Comparison of ENCODE assay signal across 24 cellular contexts in the genomic region with DNA sequence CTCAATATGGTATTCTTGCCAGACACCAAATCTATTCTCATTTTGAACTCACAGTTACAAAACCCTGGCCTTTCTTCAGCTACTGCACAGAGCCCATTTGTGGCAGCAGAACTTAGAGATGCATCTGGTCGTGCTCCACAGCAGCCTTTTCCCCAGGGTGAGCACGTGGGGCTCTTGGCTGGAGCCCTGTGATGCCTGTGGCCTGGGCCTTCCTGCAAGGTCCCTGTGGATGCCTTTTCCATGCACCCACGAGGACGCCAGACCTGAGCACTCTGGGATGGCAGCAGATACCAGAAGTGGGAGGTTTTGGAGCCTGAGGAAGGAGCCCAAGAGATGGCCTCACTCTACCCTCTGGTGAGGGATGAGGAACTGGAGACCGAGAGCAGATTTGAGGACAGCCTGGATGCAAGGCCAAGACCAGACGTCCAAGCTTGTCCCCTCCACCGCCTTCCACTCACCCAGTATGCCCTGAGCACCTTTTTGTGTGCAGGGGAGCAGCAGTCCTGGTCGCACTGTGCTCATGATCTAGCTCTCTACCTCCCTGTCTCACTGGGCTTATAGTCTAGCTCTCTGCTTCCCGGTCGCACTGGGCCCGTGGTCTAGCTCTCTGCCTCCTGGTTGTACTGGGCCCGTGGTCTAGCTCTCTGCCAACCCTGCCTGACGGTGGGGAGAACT. TPM values are rescaled to one million over a fixed set of nuclear protein-coding genes. Genes with fewer than 3 reads are reported as not detected.
A peak's percentile ranks its signal among the peaks of the same experiment; 100 is the strongest.
DNase-seq lines count a peak whose midpoint lies in the region; ATAC-seq and TF ChIP-seq lines count a peak whose summit lies in the region.
"Had no signal": no experiment of that assay in that cellular context is flagged by ENCODE, and none has a peak within 500 bp of the region (broad histone marks: within the 10 kb centered on the region; RNA-seq: fewer than 3 reads in every experiment).

No MANE protein-coding gene starts in this region.

- no peaks in the 10 kb centered on the region for H3K27me3 ChIP-seq in DND-41 (ENCODE audit: insufficient read depth, low read length, poor library complexity)
- H3K27me3 ChIP-seq: SJSA1 had no signal

- H3K4me3 ChIP-seq in AG10803 (ENCODE audit: low read length) (no peak overlapping the region), DND-41 (ENCODE audit: low read depth in 1 of 2, low read length in 2 of 2) (no peak overlapping the region)
- H3K4me3 ChIP-seq: K562, SJSA1 had no signal

- TF ChIP-seq CTCF in AG10803 (conservative IDR thresholded peaks at IDR 0.05; ENCODE audit: low read length): no peak
- no peak for TF ChIP-seq CTCF in DND-41 (IDR thresholded peaks at IDR 0.05; ENCODE audit: borderline replicate concordance, extremely low read depth, low read length, poor library complexity, severe bottlenecking)
- no peak for TF ChIP-seq CTCF in glutamatergic neuron (IDR thresholded peaks at IDR 0.05; ENCODE audit: partially characterized antibody, unreplicated experiment)

- peak overlapping the region; percentile 32 for H3K4me3 Mint-ChIP-seq in glutamatergic neuron (ENCODE audit: unreplicated experiment)
- H3K4me3 Mint-ChIP-seq: CD8-positive, alpha-beta memory T cell; H9 had no signal

- H3K9ac ChIP-seq in DND-41 (ENCODE audit: low read depth, low read length): no peak overlapping the region

- peaks cover 7% of the 10 kb centered on the region for H3K27me3 Mint-ChIP-seq in glutamatergic neuron (ENCODE audit: unreplicated experiment)

- 0 out of 2 replicates have a peak overlapping the region, but pooled peaks have one; percentile 0 for H3K27ac ChIP-seq in DND-41 (ENCODE audit: low read length)
- H3K27ac ChIP-seq: 22Rv1, SJSA1 had no signal

- H3K36me3 Mint-ChIP-seq in glutamatergic neuron (ENCODE audit: unreplicated experiment): no peaks in the 10 kb centered on the region
- H3K36me3 Mint-ChIP-seq: CD8-positive, alpha-beta memory T cell had no signal

- H3K9me3 ChIP-seq in DND-41 (ENCODE audit: insufficient read depth, low read length, severe bottlenecking): no peaks in the 10 kb centered on the region
- H3K9me3 ChIP-seq: SJSA1 had no signal

- no peaks in the 10 kb centered on the region for H3K79me2 ChIP-seq in DND-41 (ENCODE audit: insufficient read depth, low read length)

- no peaks in the 10 kb centered on the region for H4K20me1 ChIP-seq in DND-41 (ENCODE audit: insufficient read depth, low read length)

- no peak for ATAC-seq in DND-41 (ENCODE audit: insufficient read depth, low read depth)
- ATAC-seq in sciatic nerve: peak; percentile 48
- ATAC-seq in activated CD4-positive, CD25-positive, alpha-beta regulatory T cell treated with anti-CD3 and anti-CD28 coated beads, Interleukin-2, amount 50 U/mL, for 24 hours: no peak
- no peak for ATAC-seq in GM21576 (IDR thresholded peaks at IDR 0.05; ENCODE audit: unreplicated experiment)
- ATAC-seq: K562 had no signal

- peaks cover 17% of the 10 kb centered on the region; the same call in 1 of the 2 replicates for H3K4me1 ChIP-seq in DND-41 (ENCODE audit: insufficient read depth, low read length)

- H2AFZ ChIP-seq in DND-41 (ENCODE audit: low read depth, low read length): no peak overlapping the region

- H3K36me3 ChIP-seq in DND-41 (ENCODE audit: insufficient read depth, low read length): no peaks in the 10 kb centered on the region
- H3K36me3 ChIP-seq: SJSA1 had no signal

- H3K4me2 ChIP-seq in DND-41 (ENCODE audit: insufficient read depth, low read length): no peak overlapping the region

- peak overlapping the region; percentile 12 for H3K27ac Mint-ChIP-seq in glutamatergic neuron (ENCODE audit: unreplicated experiment)
- H3K27ac Mint-ChIP-seq: CD8-positive, alpha-beta memory T cell had no signal

- no peaks in the 10 kb centered on the region for H3K9me3 Mint-ChIP-seq in glutamatergic neuron (ENCODE audit: unreplicated experiment)
- H3K9me3 Mint-ChIP-seq: CD8-positive, alpha-beta memory T cell; H9 had no signal

- DNase-seq in AG10803 (ENCODE audit: low read depth): peak; percentile 10
- DNase-seq in DND-41: no peak
- no peak for DNase-seq in glutamatergic neuron
- DNase-seq in sciatic nerve (ENCODE audit: low spot score): no peak
- DNase-seq in effector CD8-positive, alpha-beta T cell (lab: John Stamatoyannopoulos, UW): no peak
- DNase-seq: CD8-positive, alpha-beta memory T cell; DMS 273 treated with DMSO at 0.1 percent for 48 hours; DMS79; GF-D8; H9; Kasumi-1; NCI-H1105; NCI-H146; NCI-H1930; NCI-H2107; NCI-H524 treated with DMSO at 0.1 percent for 48 hours; NCI-H774; Right ventricle myocardium superior; RPMI8226 had no signal

- peaks cover 14% of the 10 kb centered on the region for H3K4me1 Mint-ChIP-seq in glutamatergic neuron (ENCODE audit: low read depth, unreplicated experiment)
- H3K4me1 Mint-ChIP-seq: CD8-positive, alpha-beta memory T cell had no signal

- intact Hi-C loops in sciatic nerve (cut with DNase I): loop anchor here (10.0 kb wide), 1 partner anchor 258 kb away; no protein-coding TSS in a partner anchor

RNA-seq across cellular contexts. Expression of gene CHST15, which starts 33.5 kb away (rescaled TPM):
- total RNA-seq in glutamatergic neuron (ENCODE audit: unreplicated experiment) (2.4 TPM), sciatic nerve (31.7 TPM)
